2 cellular contexts compared by ENCODE assay signal in the genomic region with DNA sequence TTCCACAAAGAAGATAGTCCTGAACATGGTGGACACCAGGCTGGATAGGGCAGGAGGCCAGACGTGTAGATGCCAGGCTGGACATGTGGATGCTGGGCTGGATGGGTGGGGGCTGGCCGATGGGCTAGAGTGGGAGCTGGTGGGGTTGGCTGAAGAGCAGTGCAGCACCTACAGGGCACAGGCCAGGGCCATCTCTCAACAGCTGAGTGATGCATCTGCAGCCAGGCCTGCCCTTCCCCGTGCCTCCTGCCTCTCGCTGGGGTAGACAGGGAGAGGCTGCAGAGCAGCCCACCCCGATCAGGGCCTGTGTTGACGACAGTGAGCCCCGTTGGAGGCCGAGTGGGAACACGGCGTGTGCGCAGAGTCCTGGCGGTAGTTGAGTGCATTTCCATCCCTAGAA.
TF ChIP-seq lines count a peak whose summit lies in the region.

No MANE protein-coding gene starts in this region.

TF ChIP-seq in GM23338, 12 proteins besides CTCF, POLR2A, EP300 and RAD21 (continued from another document):
- TF ChIP-seq, protein P1, sequence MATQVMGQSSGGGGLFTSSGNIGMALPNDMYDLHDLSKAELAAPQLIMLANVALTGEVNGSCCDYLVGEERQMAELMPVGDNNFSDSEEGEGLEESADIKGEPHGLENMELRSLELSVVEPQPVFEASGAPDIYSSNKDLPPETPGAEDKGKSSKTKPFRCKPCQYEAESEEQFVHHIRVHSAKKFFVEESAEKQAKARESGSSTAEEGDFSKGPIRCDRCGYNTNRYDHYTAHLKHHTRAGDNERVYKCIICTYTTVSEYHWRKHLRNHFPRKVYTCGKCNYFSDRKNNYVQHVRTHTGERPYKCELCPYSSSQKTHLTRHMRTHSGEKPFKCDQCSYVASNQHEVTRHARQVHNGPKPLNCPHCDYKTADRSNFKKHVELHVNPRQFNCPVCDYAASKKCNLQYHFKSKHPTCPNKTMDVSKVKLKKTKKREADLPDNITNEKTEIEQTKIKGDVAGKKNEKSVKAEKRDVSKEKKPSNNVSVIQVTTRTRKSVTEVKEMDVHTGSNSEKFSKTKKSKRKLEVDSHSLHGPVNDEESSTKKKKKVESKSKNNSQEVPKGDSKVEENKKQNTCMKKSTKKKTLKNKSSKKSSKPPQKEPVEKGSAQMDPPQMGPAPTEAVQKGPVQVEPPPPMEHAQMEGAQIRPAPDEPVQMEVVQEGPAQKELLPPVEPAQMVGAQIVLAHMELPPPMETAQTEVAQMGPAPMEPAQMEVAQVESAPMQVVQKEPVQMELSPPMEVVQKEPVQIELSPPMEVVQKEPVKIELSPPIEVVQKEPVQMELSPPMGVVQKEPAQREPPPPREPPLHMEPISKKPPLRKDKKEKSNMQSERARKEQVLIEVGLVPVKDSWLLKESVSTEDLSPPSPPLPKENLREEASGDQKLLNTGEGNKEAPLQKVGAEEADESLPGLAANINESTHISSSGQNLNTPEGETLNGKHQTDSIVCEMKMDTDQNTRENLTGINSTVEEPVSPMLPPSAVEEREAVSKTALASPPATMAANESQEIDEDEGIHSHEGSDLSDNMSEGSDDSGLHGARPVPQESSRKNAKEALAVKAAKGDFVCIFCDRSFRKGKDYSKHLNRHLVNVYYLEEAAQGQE (IDR thresholded peaks at IDR 0.05; ENCODE audit: unreplicated experiment): no peak
- TF ChIP-seq, protein P2, sequence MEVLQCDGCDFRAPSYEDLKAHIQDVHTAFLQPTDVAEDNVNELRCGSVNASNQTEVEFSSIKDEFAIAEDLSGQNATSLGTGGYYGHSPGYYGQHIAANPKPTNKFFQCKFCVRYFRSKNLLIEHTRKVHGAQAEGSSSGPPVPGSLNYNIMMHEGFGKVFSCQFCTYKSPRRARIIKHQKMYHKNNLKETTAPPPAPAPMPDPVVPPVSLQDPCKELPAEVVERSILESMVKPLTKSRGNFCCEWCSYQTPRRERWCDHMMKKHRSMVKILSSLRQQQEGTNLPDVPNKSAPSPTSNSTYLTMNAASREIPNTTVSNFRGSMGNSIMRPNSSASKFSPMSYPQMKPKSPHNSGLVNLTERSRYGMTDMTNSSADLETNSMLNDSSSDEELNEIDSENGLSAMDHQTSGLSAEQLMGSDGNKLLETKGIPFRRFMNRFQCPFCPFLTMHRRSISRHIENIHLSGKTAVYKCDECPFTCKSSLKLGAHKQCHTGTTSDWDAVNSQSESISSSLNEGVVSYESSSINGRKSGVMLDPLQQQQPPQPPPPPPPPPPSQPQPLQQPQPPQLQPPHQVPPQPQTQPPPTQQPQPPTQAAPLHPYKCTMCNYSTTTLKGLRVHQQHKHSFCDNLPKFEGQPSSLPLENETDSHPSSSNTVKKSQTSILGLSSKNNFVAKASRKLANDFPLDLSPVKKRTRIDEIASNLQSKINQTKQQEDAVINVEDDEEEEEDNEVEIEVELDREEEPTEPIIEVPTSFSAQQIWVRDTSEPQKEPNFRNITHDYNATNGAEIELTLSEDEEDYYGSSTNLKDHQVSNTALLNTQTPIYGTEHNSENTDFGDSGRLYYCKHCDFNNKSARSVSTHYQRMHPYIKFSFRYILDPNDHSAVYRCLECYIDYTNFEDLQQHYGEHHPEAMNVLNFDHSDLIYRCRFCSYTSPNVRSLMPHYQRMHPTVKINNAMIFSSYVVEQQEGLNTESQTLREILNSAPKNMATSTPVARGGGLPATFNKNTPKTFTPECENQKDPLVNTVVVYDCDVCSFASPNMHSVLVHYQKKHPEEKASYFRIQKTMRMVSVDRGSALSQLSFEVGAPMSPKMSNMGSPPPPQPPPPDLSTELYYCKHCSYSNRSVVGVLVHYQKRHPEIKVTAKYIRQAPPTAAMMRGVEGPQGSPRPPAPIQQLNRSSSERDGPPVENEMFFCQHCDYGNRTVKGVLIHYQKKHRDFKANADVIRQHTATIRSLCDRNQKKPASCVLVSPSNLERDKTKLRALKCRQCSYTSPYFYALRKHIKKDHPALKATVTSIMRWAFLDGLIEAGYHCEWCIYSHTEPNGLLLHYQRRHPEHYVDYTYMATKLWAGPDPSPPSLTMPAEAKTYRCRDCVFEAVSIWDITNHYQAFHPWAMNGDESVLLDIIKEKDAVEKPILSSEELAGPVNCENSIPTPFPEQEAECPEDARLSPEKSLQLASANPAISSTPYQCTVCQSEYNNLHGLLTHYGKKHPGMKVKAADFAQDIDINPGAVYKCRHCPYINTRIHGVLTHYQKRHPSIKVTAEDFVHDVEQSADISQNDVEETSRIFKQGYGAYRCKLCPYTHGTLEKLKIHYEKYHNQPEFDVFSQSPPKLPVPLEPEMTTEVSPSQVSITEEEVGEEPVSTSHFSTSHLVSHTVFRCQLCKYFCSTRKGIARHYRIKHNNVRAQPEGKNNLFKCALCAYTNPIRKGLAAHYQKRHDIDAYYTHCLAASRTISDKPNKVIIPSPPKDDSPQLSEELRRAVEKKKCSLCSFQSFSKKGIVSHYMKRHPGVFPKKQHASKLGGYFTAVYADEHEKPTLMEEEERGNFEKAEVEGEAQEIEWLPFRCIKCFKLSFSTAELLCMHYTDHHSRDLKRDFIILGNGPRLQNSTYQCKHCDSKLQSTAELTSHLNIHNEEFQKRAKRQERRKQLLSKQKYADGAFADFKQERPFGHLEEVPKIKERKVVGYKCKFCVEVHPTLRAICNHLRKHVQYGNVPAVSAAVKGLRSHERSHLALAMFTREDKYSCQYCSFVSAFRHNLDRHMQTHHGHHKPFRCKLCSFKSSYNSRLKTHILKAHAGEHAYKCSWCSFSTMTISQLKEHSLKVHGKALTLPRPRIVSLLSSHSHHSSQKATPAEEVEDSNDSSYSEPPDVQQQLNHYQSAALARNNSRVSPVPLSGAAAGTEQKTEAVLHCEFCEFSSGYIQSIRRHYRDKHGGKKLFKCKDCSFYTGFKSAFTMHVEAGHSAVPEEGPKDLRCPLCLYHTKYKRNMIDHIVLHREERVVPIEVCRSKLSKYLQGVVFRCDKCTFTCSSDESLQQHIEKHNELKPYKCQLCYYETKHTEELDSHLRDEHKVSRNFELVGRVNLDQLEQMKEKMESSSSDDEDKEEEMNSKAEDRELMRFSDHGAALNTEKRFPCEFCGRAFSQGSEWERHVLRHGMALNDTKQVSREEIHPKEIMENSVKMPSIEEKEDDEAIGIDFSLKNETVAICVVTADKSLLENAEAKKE (CRISPR knock-in tag; IDR thresholded peaks at IDR 0.05): no peak
- TF ChIP-seq STAT1 (IDR thresholded peaks at IDR 0.05; ENCODE audit: unreplicated experiment): no peak
- TF ChIP-seq CREB1 (CRISPR knock-in tag; IDR thresholded peaks at IDR 0.05; ENCODE audit: low read depth): no peak
- TF ChIP-seq, protein P3, sequence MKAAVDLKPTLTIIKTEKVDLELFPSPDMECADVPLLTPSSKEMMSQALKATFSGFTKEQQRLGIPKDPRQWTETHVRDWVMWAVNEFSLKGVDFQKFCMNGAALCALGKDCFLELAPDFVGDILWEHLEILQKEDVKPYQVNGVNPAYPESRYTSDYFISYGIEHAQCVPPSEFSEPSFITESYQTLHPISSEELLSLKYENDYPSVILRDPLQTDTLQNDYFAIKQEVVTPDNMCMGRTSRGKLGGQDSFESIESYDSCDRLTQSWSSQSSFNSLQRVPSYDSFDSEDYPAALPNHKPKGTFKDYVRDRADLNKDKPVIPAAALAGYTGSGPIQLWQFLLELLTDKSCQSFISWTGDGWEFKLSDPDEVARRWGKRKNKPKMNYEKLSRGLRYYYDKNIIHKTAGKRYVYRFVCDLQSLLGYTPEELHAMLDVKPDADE (IDR thresholded peaks at IDR 0.05): no peak
- TF ChIP-seq POLR2AphosphoS5 (IDR thresholded peaks at IDR 0.05; ENCODE audit: low read depth): no peak
- no peak for TF ChIP-seq NANOG (IDR thresholded peaks at IDR 0.05; ENCODE audit: borderline replicate concordance)
- no peak for TF ChIP-seq EZH2 (IDR thresholded peaks at IDR 0.05; ENCODE audit: low read depth, unreplicated experiment)
- TF ChIP-seq EZH2phosphoT487 (IDR thresholded peaks at IDR 0.05; ENCODE audit: unreplicated experiment): no peak
- TF ChIP-seq JUNB (IDR thresholded peaks at IDR 0.05; ENCODE audit: unreplicated experiment): no peak

TF ChIP-seq in WTC11, 78 proteins besides CTCF, POLR2A, EP300 and RAD21 (continued from another document):
- TF ChIP-seq, protein P4, sequence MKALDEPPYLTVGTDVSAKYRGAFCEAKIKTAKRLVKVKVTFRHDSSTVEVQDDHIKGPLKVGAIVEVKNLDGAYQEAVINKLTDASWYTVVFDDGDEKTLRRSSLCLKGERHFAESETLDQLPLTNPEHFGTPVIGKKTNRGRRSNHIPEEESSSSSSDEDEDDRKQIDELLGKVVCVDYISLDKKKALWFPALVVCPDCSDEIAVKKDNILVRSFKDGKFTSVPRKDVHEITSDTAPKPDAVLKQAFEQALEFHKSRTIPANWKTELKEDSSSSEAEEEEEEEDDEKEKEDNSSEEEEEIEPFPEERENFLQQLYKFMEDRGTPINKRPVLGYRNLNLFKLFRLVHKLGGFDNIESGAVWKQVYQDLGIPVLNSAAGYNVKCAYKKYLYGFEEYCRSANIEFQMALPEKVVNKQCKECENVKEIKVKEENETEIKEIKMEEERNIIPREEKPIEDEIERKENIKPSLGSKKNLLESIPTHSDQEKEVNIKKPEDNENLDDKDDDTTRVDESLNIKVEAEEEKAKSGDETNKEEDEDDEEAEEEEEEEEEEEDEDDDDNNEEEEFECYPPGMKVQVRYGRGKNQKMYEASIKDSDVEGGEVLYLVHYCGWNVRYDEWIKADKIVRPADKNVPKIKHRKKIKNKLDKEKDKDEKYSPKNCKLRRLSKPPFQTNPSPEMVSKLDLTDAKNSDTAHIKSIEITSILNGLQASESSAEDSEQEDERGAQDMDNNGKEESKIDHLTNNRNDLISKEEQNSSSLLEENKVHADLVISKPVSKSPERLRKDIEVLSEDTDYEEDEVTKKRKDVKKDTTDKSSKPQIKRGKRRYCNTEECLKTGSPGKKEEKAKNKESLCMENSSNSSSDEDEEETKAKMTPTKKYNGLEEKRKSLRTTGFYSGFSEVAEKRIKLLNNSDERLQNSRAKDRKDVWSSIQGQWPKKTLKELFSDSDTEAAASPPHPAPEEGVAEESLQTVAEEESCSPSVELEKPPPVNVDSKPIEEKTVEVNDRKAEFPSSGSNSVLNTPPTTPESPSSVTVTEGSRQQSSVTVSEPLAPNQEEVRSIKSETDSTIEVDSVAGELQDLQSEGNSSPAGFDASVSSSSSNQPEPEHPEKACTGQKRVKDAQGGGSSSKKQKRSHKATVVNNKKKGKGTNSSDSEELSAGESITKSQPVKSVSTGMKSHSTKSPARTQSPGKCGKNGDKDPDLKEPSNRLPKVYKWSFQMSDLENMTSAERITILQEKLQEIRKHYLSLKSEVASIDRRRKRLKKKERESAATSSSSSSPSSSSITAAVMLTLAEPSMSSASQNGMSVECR (CRISPR knock-in tag; IDR thresholded peaks at IDR 0.05; ENCODE audit: borderline replicate concordance): no peak
- TF ChIP-seq ZNF219 (CRISPR knock-in tag; IDR thresholded peaks at IDR 0.05; ENCODE audit: borderline replicate concordance) (no peak), NR2C2 (CRISPR knock-in tag; IDR thresholded peaks at IDR 0.05) (no peak), JUN (CRISPR knock-in tag; IDR thresholded peaks at IDR 0.05) (no peak)
TF ChIP-seq in WTC11: peak in this region for 0.
